ENCODE assay signal across 8 cellular contexts in the genomic region with DNA sequence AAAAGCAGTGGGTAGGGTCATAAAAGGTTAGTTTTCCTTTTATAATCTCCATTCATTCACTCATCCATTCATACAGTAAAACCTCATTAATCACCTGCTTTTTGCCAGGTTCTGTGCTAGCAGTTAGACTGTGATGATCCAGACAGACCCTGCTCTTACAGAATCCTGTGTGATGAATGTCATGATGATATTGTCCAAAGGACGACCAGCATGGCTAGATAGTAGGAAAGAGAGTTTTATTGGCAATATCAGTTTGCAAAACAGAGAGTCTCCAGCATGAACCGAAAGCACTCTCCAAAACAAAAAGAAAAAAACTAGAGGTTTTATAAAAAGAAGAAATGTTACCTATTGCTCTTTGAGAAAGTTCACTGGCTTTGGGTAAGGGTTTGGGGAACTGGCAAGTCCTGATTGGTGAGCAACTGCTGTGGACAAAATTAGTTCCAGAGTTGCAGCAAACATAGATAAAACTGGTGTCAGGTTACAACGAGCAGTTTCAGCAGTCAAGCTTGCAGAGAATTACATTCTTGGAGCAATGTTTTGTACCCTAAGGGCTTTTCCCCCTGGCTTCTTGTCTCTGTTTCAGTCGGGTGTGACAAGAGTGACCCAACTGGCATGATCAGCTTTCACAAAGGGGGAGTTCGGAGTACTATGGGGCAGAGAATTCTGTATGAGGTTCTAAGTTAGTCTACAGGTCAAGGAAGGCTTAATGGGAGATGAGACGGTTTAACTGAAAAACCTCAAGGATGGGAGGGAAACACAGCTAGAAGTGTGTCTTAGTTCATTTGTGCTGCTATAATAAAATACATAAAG.
A peak's percentile ranks its signal among the peaks of the same experiment; 100 is the strongest.
DNase-seq lines count a peak whose midpoint lies in the region; ATAC-seq and TF ChIP-seq lines count a peak whose summit lies in the region.

No MANE protein-coding gene starts in this region.

- no peak for ATAC-seq in HG02938 (IDR thresholded peaks at IDR 0.05; ENCODE audit: unreplicated experiment)

- H3K9ac ChIP-seq in adipocyte (ENCODE audit: low read length), result no peak overlapping the region

- DNase-seq in AG09309 (ENCODE audit: low read depth) (peak; percentile 78), HuH-7 (ENCODE audit: low spot score) (peak; percentile 37), adipocyte (ENCODE audit: low read depth) (peak; percentile 94), iris pigment epithelial cell (ENCODE audit: low read depth) (peak; percentile 91), NCI-H510A (lab: John Stamatoyannopoulos, UW) (no peak), cerebellar cortex (ENCODE audit: low spot score) (no peak), NCI-H524 (lab: John Stamatoyannopoulos, UW) (no peak)

- H3K27me3 ChIP-seq in adipocyte (replicated peaks; ENCODE audit: control insufficient read depth, insufficient read depth, low read length), result no peaks in the 10 kb centered on the region

- peaks cover 39% of the 10 kb centered on the region for H3K4me1 ChIP-seq in adipocyte (ENCODE audit: control insufficient read depth, insufficient read depth, low read length)

- H3K9me3 ChIP-seq in adipocyte (ENCODE audit: control insufficient read depth, low read length), result no peaks in the 10 kb centered on the region

- peaks cover 31% of the 10 kb centered on the region for H3K36me3 ChIP-seq in adipocyte (ENCODE audit: control insufficient read depth, insufficient read depth, low read length, severe bottlenecking)

- TF ChIP-seq CTCF in AG09309 (IDR thresholded peaks at IDR 0.05; ENCODE audit: control insufficient read depth, insufficient read depth, low read depth, low read length, missing control alignments), result no peak

- no peak overlapping the region for H3K4me3 ChIP-seq in AG09309 (ENCODE audit: control insufficient read depth, low read depth, low read length)
- H3K4me3 ChIP-seq in adipocyte (ENCODE audit: low read length), result peak overlapping the region; percentile 64

Comparison
In these comparisons a context has a peak if more than half of its experiments do, and no peak if none do; other contexts are left out.
1. DNase-seq: peak in AG09309 (single experiment), HuH-7 (single experiment), adipocyte (single experiment) and iris pigment epithelial cell (single experiment); none in NCI-H510A (single experiment), cerebellar cortex (single experiment) and NCI-H524 (0 of 2).